ENCODE assay signal across 17 cellular contexts in genomic region chr1:187185389-187185788, GRCh38.
DNase-seq lines count a peak whose midpoint lies in the region; ATAC-seq and TF ChIP-seq lines count a peak whose summit lies in the region.
"Had no signal": no experiment of that assay in that cellular context is flagged by ENCODE, and none has a peak within 500 bp of the region (broad histone marks: within the 10 kb centered on the region; RNA-seq: fewer than 3 reads in every experiment).

No MANE protein-coding gene starts in this region.

- H3K4me2 ChIP-seq in MM.1S (ENCODE audit: low read depth, low read length) (peak overlapping the region; percentile 56), PC-9 (no peak overlapping the region)

- ATAC-seq in GM18868 (IDR thresholded peaks at IDR 0.05; ENCODE audit: unreplicated experiment) (peak; percentile 77), GM21526 (IDR thresholded peaks at IDR 0.05; ENCODE audit: low FRiP score, unreplicated experiment) (no peak), HG03565 (IDR thresholded peaks at IDR 0.05; ENCODE audit: unreplicated experiment) (no peak)
- ATAC-seq in naive thymus-derived CD8-positive, alpha-beta T cell, result no peak

- H3K36me3 ChIP-seq in MM.1S (replicated peaks; ENCODE audit: insufficient read depth, low read length) (no peaks in the 10 kb centered on the region), PC-9 (ENCODE audit: low read depth) (no peaks in the 10 kb centered on the region)
- H3K36me3 ChIP-seq: SJCRH30 had no signal

- no TSS peak for BruUV-seq in PC-9 (replicated peaks; lab: Mats Ljungman, UMichigan)

- H2AFZ ChIP-seq in MM.1S (ENCODE audit: low read length) (peak overlapping the region; percentile 25), PC-9 (peak overlapping the region; percentile 40; the same call in 1 of the 2 replicates)

- H3K4me1 ChIP-seq in MM.1S (ENCODE audit: low read length), result peaks cover 39% of the 10 kb centered on the region
- no peaks in the 10 kb centered on the region for H3K4me1 ChIP-seq in PC-9 (replicated peaks; ENCODE audit: insufficient read depth)
- H3K4me1 ChIP-seq: SJCRH30 had no signal

- intact Hi-C loops in PC-9 (cut with micrococcal nuclease; ENCODE audit: unreplicated experiment), result no loop called here

- H4K20me1 ChIP-seq in MM.1S (ENCODE audit: insufficient read depth, low read length) (no peaks in the 10 kb centered on the region), PC-9 (ENCODE audit: insufficient read depth) (no peaks in the 10 kb centered on the region)

- H3K9me2 ChIP-seq in MM.1S (replicated peaks; ENCODE audit: insufficient read depth, low read length), result no peaks in the 10 kb centered on the region
- no peaks in the 10 kb centered on the region for H3K9me2 ChIP-seq in PC-9 (ENCODE audit: insufficient read depth)

- H3K27me3 ChIP-seq in MM.1S (replicated peaks; ENCODE audit: insufficient read depth, low read length) (no peaks in the 10 kb centered on the region), PC-9 (ENCODE audit: insufficient read depth, low read depth) (no peaks in the 10 kb centered on the region)
- H3K27me3 ChIP-seq: SJCRH30 had no signal

- POLR2A ChIA-PET in PC-9 (lab: Charles Lee; ENCODE audit: unreplicated experiment), result no interaction called here
- POLR2A ChIA-PET in naive thymus-derived CD8-positive, alpha-beta T cell (lab: Charles Lee), result no interaction called here

- H3K4me1 Mint-ChIP-seq in naive thymus-derived CD8-positive, alpha-beta T cell, result no peaks in the 10 kb centered on the region
- H3K4me1 Mint-ChIP-seq: CD4-positive, alpha-beta memory T cell had no signal

- TF ChIP-seq CTCF in 22Rv1 (IDR thresholded peaks at IDR 0.05), result peak; percentile 13; the same call in 1 of the 2 replicates
- 0 out of 2 replicates have a peak, but pooled peaks have one; percentile 12 for TF ChIP-seq CTCF in MM.1S (IDR thresholded peaks at IDR 0.05; ENCODE audit: low read length)
- TF ChIP-seq CTCF in PC-9 (conservative IDR thresholded peaks at IDR 0.05), result no peak

- peak overlapping the region; percentile 1; the same call in 1 of the 2 replicates for H3K4me3 ChIP-seq in MM.1S (ENCODE audit: low read length)
- H3K4me3 ChIP-seq in PC-9, result no peak overlapping the region
- H3K4me3 ChIP-seq: SJCRH30 had no signal

- H3K36me3 Mint-ChIP-seq in naive thymus-derived CD8-positive, alpha-beta T cell, result peaks cover 4 to 12% (median 5%) of the 10 kb centered on the region in 3 donors
- H3K36me3 Mint-ChIP-seq: CD4-positive, alpha-beta memory T cell had no signal

- no peak overlapping the region for H3K27ac Mint-ChIP-seq in naive thymus-derived CD8-positive, alpha-beta T cell
- H3K27ac Mint-ChIP-seq: CD4-positive, alpha-beta memory T cell had no signal

- DNase-seq in MM.1S (peak; percentile 98), PC-9 (no peak), NCI-H226 (no peak)
- no peak for DNase-seq in naive thymus-derived CD8-positive, alpha-beta T cell
- DNase-seq: AML-193; CD4-positive, alpha-beta memory T cell; GF-D8; Kasumi-1; NCI-H1417 treated with DMSO at 0.1 percent for 48 hours; NCI-H2081 treated with DMSO at 0.1 percent for 48 hours; NCI-H446 treated with DMSO at 0.1 percent for 48 hours had no signal

- H3F3A ChIP-seq in MM.1S (ENCODE audit: insufficient read depth, low read length), result peaks cover 25% of the 10 kb centered on the region; the same call in 1 of the 2 replicates
- H3F3A ChIP-seq in PC-9 (ENCODE audit: insufficient read depth, low read depth), result no peaks in the 10 kb centered on the region

- H3K27me3 Mint-ChIP-seq in naive thymus-derived CD8-positive, alpha-beta T cell, result no peaks in the 10 kb centered on the region
- H3K27me3 Mint-ChIP-seq: CD4-positive, alpha-beta memory T cell had no signal

- no peak overlapping the region for H3K4me3 Mint-ChIP-seq in naive thymus-derived CD8-positive, alpha-beta T cell
- H3K4me3 Mint-ChIP-seq: CD4-positive, alpha-beta memory T cell had no signal

- H3K27ac ChIP-seq in 22Rv1 (no peak overlapping the region), MM.1S (ENCODE audit: low read length) (peak overlapping the region; percentile 86), PC-9 (no peak overlapping the region)
- H3K27ac ChIP-seq: RWPE1, SJCRH30 had no signal

- peaks cover 4 to 50% (median 27%) of the 10 kb centered on the region in 9 donors for H3K9me3 Mint-ChIP-seq in naive thymus-derived CD8-positive, alpha-beta T cell

- H3K79me2 ChIP-seq in MM.1S (ENCODE audit: low read length) (no peaks in the 10 kb centered on the region), PC-9 (ENCODE audit: low read depth) (no peaks in the 10 kb centered on the region)

- peak overlapping the region; percentile 53 for H3K9ac ChIP-seq in MM.1S (ENCODE audit: low read length)

- no peaks in the 10 kb centered on the region; the same call in 1 of the 2 replicates for H3K9me3 ChIP-seq in MM.1S (replicated peaks; ENCODE audit: insufficient read depth, low read length)
- H3K9me3 ChIP-seq in PC-9 (ENCODE audit: insufficient read depth, low read depth), result no peaks in the 10 kb centered on the region
- H3K9me3 ChIP-seq: SJCRH30 had no signal

- CTCF ChIA-PET in PC-9 (lab: Charles Lee), result no interaction called here
